ENCODE assay signal across 8 cellular contexts in the genomic region with DNA sequence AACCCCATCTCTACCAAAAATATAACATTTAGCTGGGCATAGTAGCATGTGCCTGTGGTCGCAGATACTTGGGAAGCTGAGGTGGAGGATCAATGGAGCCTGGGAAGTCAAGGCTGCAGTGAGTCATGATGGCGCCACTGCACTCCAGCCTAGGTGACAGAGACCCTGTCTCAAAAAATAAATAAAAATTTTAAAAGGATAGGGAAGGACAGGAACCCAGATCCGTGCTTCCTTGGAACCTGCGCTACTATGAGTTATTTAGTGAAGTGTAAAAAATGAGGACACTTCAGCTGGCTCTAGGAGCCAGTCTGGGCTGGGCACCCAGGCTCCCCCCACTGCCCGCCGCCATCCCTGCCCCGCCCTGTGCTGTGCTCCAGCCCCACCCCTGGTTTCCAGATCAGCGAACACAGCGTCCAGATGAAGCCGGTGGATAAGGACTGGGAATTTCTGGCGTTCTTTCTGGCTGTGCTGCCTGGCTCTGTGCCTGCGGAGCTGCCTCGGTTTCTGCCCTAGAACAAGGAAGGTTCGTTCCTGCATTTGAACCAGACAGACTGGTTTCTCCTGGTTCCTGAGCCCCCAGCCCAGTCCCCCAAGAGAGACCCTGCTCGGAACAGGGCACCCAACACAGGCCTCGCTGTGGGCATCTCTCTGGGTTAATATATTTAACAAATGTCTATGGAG. TPM values are rescaled to one million over a fixed set of nuclear protein-coding genes. Genes with fewer than 3 reads are reported as not detected.
A peak's percentile ranks its signal among the peaks of the same experiment; 100 is the strongest.
DNase-seq lines count a peak whose midpoint lies in the region; ATAC-seq and TF ChIP-seq lines count a peak whose summit lies in the region.

No MANE protein-coding gene starts in this region.

- no peak for DNase-seq in CD8-positive, alpha-beta memory T cell
- peak; percentile 22 for DNase-seq in RPMI7951 (ENCODE audit: low read depth)
- DNase-seq in esophagus muscularis mucosa (ENCODE audit: extremely low spot score) = no peak
- DNase-seq in occipital lobe (lab: John Stamatoyannopoulos, UW) = peak; percentile 41
- DNase-seq in MG63 = no peak
- no peak for DNase-seq in NCI-H82 treated with DMSO at 0.1 percent for 48 hours (lab: John Stamatoyannopoulos, UW; ENCODE audit: unreplicated experiment)
- no peak for DNase-seq in NCI-H146 (lab: John Stamatoyannopoulos, UW)

- TF ChIP-seq CTCF in esophagus muscularis mucosa (IDR thresholded peaks at IDR 0.05) = no peak

- ATAC-seq in GM18498 (IDR thresholded peaks at IDR 0.05; ENCODE audit: unreplicated experiment) = no peak

- TF ChIP-seq EP300 in esophagus muscularis mucosa (IDR thresholded peaks at IDR 0.05) = no peak

- H3K36me3 ChIP-seq in CD8-positive, alpha-beta memory T cell (ENCODE audit: insufficient read depth, low read length) = no peaks in the 10 kb centered on the region
- H3K36me3 ChIP-seq in esophagus muscularis mucosa (no peaks in the 10 kb centered on the region), MG63 (no peaks in the 10 kb centered on the region)

- H3K27ac ChIP-seq in CD8-positive, alpha-beta memory T cell (ENCODE audit: low read depth, low read length) = peak overlapping the region; percentile 21
- peak overlapping the region in 3 of 4 donors; percentile 14 to 67 (median 27) for H3K27ac ChIP-seq in esophagus muscularis mucosa (replicated peaks in 1 of 4)

- CTCF ChIA-PET in CD8-positive, alpha-beta memory T cell (lab: Charles Lee) = no interaction called here

- H3K9me3 Mint-ChIP-seq in CD8-positive, alpha-beta memory T cell = no peaks in the 10 kb centered on the region

- peak overlapping the region; percentile 26 for H3K4me3 ChIP-seq in CD8-positive, alpha-beta memory T cell (ENCODE audit: low read length)
- H3K4me3 ChIP-seq in esophagus muscularis mucosa (no peak overlapping the region), MG63 (no peak overlapping the region)

- H3K36me3 Mint-ChIP-seq in CD8-positive, alpha-beta memory T cell = no peaks in the 10 kb centered on the region

- intact Hi-C loops in esophagus muscularis mucosa (cut with DNase I) = no loop called here

- peaks cover 52% of the 10 kb centered on the region for H3K4me1 ChIP-seq in CD8-positive, alpha-beta memory T cell (ENCODE audit: insufficient read depth, low read length)
- H3K4me1 ChIP-seq in esophagus muscularis mucosa = peaks cover under 1 to 18% (median 13%) of the 10 kb centered on the region in 4 donors

- POLR2A ChIA-PET in CD8-positive, alpha-beta memory T cell (lab: Charles Lee) = no interaction called here

- H3K9me3 ChIP-seq in CD8-positive, alpha-beta memory T cell (ENCODE audit: low read length) = no peaks in the 10 kb centered on the region
- H3K9me3 ChIP-seq in esophagus muscularis mucosa = no peaks in the 10 kb centered on the region
- no peaks in the 10 kb centered on the region for H3K9me3 ChIP-seq in MG63

- peaks cover 13 to 31% (median 23%) of the 10 kb centered on the region in 3 donors for H3K4me1 Mint-ChIP-seq in CD8-positive, alpha-beta memory T cell

- peak overlapping the region; percentile 26 to 88 (median 70) for H3K27ac Mint-ChIP-seq in CD8-positive, alpha-beta memory T cell

- TF ChIP-seq POLR2A in esophagus muscularis mucosa (IDR thresholded peaks at IDR 0.05; ENCODE audit: low read depth) = no peak

- H3K27me3 Mint-ChIP-seq in CD8-positive, alpha-beta memory T cell = no peaks in the 10 kb centered on the region

- peak overlapping the region in 3 of 7 donors; percentile 4 to 44 (median 33) for H3K4me3 Mint-ChIP-seq in CD8-positive, alpha-beta memory T cell

- no peaks in the 10 kb centered on the region for H3K27me3 ChIP-seq in CD8-positive, alpha-beta memory T cell (ENCODE audit: insufficient read depth, low read length, poor library complexity, severe bottlenecking)
- H3K27me3 ChIP-seq in esophagus muscularis mucosa (no peaks in the 10 kb centered on the region), MG63 (no peaks in the 10 kb centered on the region)

- WGBS in esophagus muscularis mucosa = 64% methylated on average over 16 of the region's 16 CpGs

RNA-seq across cellular contexts. Expression of a gene that starts 18.5 kb away (rescaled TPM):
- total RNA-seq in CD8-positive, alpha-beta memory T cell = under 1 TPM in 1 of 2 experiments, not detected in 1; 0.49 TPM
- polyA plus RNA-seq in CD8-positive, alpha-beta memory T cell = 0.72 TPM
- total RNA-seq in RPMI7951 (2014; rRNA removed; shearing (Covaris generic)) = 0.24 and 2.1 TPM in 2 replicates
- 10 to 100 TPM in 1 of 4 donors, 1 to 10 TPM in 3; 3.6 to 10.7 (median 6.4) TPM for total RNA-seq in esophagus muscularis mucosa
- 1.2 TPM for total RNA-seq in occipital lobe
- not detected in 2 replicates for total RNA-seq in MG63 (2014; rRNA removed; shearing (Covaris generic); ENCODE audit: low replicate concordance)

RNA-seq across cellular contexts. Expression of a gene that starts 20.9 kb away (rescaled TPM):
- total RNA-seq in CD8-positive, alpha-beta memory T cell = 10 to 100 TPM; 29.9 to 30.1 TPM
- polyA plus RNA-seq in CD8-positive, alpha-beta memory T cell = 112 TPM
- total RNA-seq in RPMI7951 (2014; rRNA removed; shearing (Covaris generic)) = 120 and 134 TPM in 2 replicates
- 10 to 100 TPM; 58.1 to 77.4 (median 66.9) TPM for total RNA-seq in esophagus muscularis mucosa
- total RNA-seq in occipital lobe = 81.4 TPM
- total RNA-seq in MG63 (2014; rRNA removed; shearing (Covaris generic); ENCODE audit: low replicate concordance) = 352 and 467 TPM in 2 replicates

Comparison
In these comparisons a context has a peak if more than half of its experiments do, and no peak if none do; other contexts are left out.
1. DNase-seq: peak in RPMI7951 (single experiment) and occipital lobe (single experiment); none in CD8-positive, alpha-beta memory T cell (0 of 5), esophagus muscularis mucosa (single experiment), MG63 (single experiment), NCI-H82 treated with DMSO at 0.1 percent for 48 hours (single experiment) and NCI-H146 (single experiment).